31 cellular contexts compared by ENCODE assay signal in genomic region chr11:432501-433100, GRCh38. TPM values are rescaled to one million over a fixed set of nuclear protein-coding genes. Genes with fewer than 3 reads are reported as not detected.
"Had no signal": no experiment of that assay in that cellular context is flagged by ENCODE, and none has a peak within 500 bp of the region (broad histone marks: within the 10 kb centered on the region; RNA-seq: fewer than 3 reads in every experiment).

No MANE protein-coding gene starts in this region.

- H3K4me1 ChIP-seq: colonic mucosa, esophagus muscularis mucosa, foreskin keratinocyte, gastroesophageal sphincter, heart left ventricle, psoas muscle, suprapubic skin, transverse colon, upper lobe of right lung, uterus had no signal

- H3K27ac Mint-ChIP-seq: dendritic cell treated with granulocyte-macrophage colony-stimulating factor and Interleukin-4, amounts not matched to agents 40 ng/mL and 50 ng/mL, for 4 days; mesothelial cell of epicardium; naive B cell; nephron progenitor cell; stimulated activated naive CD8-positive, alpha-beta T cell treated with anti-CD3 and anti-CD28 coated beads, Interleukin-15, amount 100 ng/mL, for 72 hours had no signal

- H3K4me1 Mint-ChIP-seq: mesothelial cell of epicardium had no signal

- ATAC-seq: foreskin keratinocyte, gastroesophageal sphincter, heart left ventricle, left colon, mucosa of descending colon had no signal

- H3K9me3 ChIP-seq: colonic mucosa, esophagus muscularis mucosa, gastroesophageal sphincter, heart left ventricle, mucosa of descending colon, ovary, psoas muscle, suprapubic skin, transverse colon, upper lobe of right lung, uterus had no signal

- H3K27me3 ChIP-seq: colonic mucosa, foreskin keratinocyte, hepatocyte, ovary, suprapubic skin, transverse colon, upper lobe of right lung, uterus had no signal

- H3K36me3 Mint-ChIP-seq: naive B cell had no signal

- H3K4me3 Mint-ChIP-seq: dendritic cell treated with granulocyte-macrophage colony-stimulating factor and Interleukin-4, amounts not matched to agents 40 ng/mL and 50 ng/mL, for 4 days; mesothelial cell of epicardium; naive B cell; nephron progenitor cell; stimulated activated naive CD8-positive, alpha-beta T cell treated with anti-CD3 and anti-CD28 coated beads, Interleukin-15, amount 100 ng/mL, for 72 hours had no signal

- H3K9me3 Mint-ChIP-seq: dendritic cell treated with granulocyte-macrophage colony-stimulating factor and Interleukin-4, amounts not matched to agents 40 ng/mL and 50 ng/mL, for 4 days; stimulated activated naive CD8-positive, alpha-beta T cell treated with anti-CD3 and anti-CD28 coated beads, Interleukin-15, amount 100 ng/mL, for 72 hours had no signal

- H3K27me3 Mint-ChIP-seq: naive B cell; stimulated activated naive CD8-positive, alpha-beta T cell treated with anti-CD3 and anti-CD28 coated beads, Interleukin-15, amount 100 ng/mL, for 72 hours had no signal

- H3K4me3 ChIP-seq: colonic mucosa, esophagus muscularis mucosa, gastroesophageal sphincter, heart left ventricle, hepatocyte, mucosa of descending colon, ovary, psoas muscle, smooth muscle cell, suprapubic skin, transverse colon, upper lobe of right lung, uterus had no signal

- DNase-seq: colonic mucosa; effector CD8-positive, alpha-beta T cell; foreskin keratinocyte; left colon; mesenchymal stem cell; naive B cell; nephron progenitor cell; occipital lobe; ovary; stimulated activated CD4-positive, alpha-beta T cell treated with anti-CD3 and anti-CD28 coated beads, Interleukin-12 subunit alpha, Interleukin-12 subunit beta, amount 100 ng/mL, for 4 hours; stimulated activated CD4-positive, alpha-beta T cell treated with anti-CD3 and anti-CD28 coated beads, Interleukin-1b, Interleukin-23, amount 100 ng/mL, for 48 hours; stimulated activated CD4-positive, alpha-beta T cell treated with anti-CD3 and anti-CD28 coated beads, Interleukin-4, amount 100 ng/mL, for 1 hour; stimulated activated CD8-positive, alpha-beta memory T cell treated with anti-CD3 and anti-CD28 coated beads, Interleukin-4, amount 100 ng/mL, for 48 hours; stimulated activated naive CD4-positive, alpha-beta T cell; stimulated activated naive CD8-positive, alpha-beta T cell treated with anti-CD3 and anti-CD28 coated beads, Interleukin-15, amount 100 ng/mL, for 72 hours; upper lobe of right lung; uterus had no signal

- H3K36me3 ChIP-seq: colonic mucosa, esophagus muscularis mucosa, gastroesophageal sphincter, heart left ventricle, ovary, transverse colon, upper lobe of right lung, uterus had no signal

- H3K27ac ChIP-seq: colonic mucosa, esophagus muscularis mucosa, foreskin keratinocyte, gastroesophageal sphincter, heart left ventricle, hepatocyte, ovary, psoas muscle, suprapubic skin, transverse colon, upper lobe of right lung, uterus had no signal

RNA-seq across cellular contexts. Expression of gene ANO9, which starts 9.2 kb away (rescaled TPM):
- total RNA-seq: chondrocyte, endothelial cell of umbilical vein, fibroblast of lung, occipital lobe had no signal
- polyA plus RNA-seq: fibroblast of lung had no signal
